Comparison of ENCODE assay signal across 38 cellular contexts in the genomic region with DNA sequence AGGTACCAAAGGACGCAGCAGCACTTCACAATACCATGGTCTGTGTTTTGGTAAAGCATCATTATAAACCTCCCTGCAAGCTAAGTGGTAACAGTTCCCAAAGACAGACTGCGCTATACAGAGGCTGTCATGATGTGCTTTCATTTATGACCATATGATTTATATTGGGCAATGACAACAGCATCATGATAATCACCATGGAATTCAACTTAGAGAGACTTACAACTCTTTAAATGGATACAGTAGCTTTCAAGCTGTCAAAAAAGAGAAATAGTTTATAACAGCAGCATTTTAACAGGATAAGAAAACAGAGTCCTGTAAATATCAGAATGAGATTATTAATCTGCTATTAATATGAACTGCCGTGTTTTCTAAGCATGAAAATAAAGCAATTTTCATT.
"Had no signal": no experiment of that assay in that cellular context is flagged by ENCODE, and none has a peak within 500 bp of the region (broad histone marks: within the 10 kb centered on the region; RNA-seq: fewer than 3 reads in every experiment).

No MANE protein-coding gene starts in this region.

- ATAC-seq: activated naive CD4-positive, alpha-beta T cell treated with anti-CD3 and anti-CD28 coated beads, Interleukin-2, amount 50 U/mL, for 72 hours; activated naive CD8-positive, alpha-beta T cell treated with anti-CD3 and anti-CD28 coated beads, Interleukin-2, amount 50 U/mL, for 24 hours; activated T-cell treated with anti-CD3 and anti-CD28 coated beads, Interleukin-2, amount 50 U/mL, for 4 hours; activated T-cell treated with anti-CD3 and anti-CD28 coated beads, Interleukin-2, amount 50 U/mL, for 72 hours; activated T-helper 17 cell treated with anti-CD3 and anti-CD28 coated beads, Interleukin-2, amount 50 U/mL, for 72 hours; body of pancreas had no signal

- H3K9me3 ChIP-seq: adrenal gland, ascending aorta, body of pancreas, breast epithelium had no signal

- H3K27me3 ChIP-seq: adrenal gland, ascending aorta, body of pancreas, brain microvascular endothelial cell, breast epithelium, cardiac muscle cell had no signal

- H3K4me3 ChIP-seq: adrenal gland, ascending aorta, body of pancreas, breast epithelium, cardiac muscle cell had no signal

- H3K27me3 Mint-ChIP-seq: activated naive CD4-positive, alpha-beta T cell treated with anti-CD3 and anti-CD28 coated beads, Interleukin-2, amount 10 ng/mL, durations not matched to agents 7 days and 5 days; activated naive CD4-positive, alpha-beta T cell treated with anti-CD3 and anti-CD28 coated beads, Interleukin-2, amount 50 U/mL, for 24 hours; activated naive CD8-positive, alpha-beta T cell; activated naive CD8-positive, alpha-beta T cell treated with anti-CD3 and anti-CD28 coated beads for 36 hours; activated naive CD8-positive, alpha-beta T cell treated with anti-CD3 and anti-CD28 coated beads, Interleukin-2, amount 10 ng/mL, durations not matched to agents 7 days and 5 days; activated naive CD8-positive, alpha-beta T cell treated with anti-CD3 and anti-CD28 coated beads, Interleukin-2, amount 50 U/mL, for 24 hours; activated T-cell treated with anti-CD3 and anti-CD28 coated beads, Interleukin-2, amount 50 U/mL, for 24 hours; activated T-helper 17 cell treated with anti-CD3 and anti-CD28 coated beads, Interleukin-2, amount 50 U/mL, for 72 hours; brain; central memory CD8-positive, alpha-beta T cell had no signal

- H3K4me1 Mint-ChIP-seq: activated naive CD4-positive, alpha-beta T cell treated with anti-CD3 and anti-CD28 coated beads, Interleukin-2, amount 10 ng/mL, durations not matched to agents 7 days and 5 days; activated naive CD4-positive, alpha-beta T cell treated with anti-CD3 and anti-CD28 coated beads, Interleukin-2, amount 50 U/mL, for 24 hours; activated naive CD8-positive, alpha-beta T cell treated with anti-CD3 and anti-CD28 coated beads for 36 hours; activated naive CD8-positive, alpha-beta T cell treated with anti-CD3 and anti-CD28 coated beads, Interleukin-2, amount 10 ng/mL, durations not matched to agents 7 days and 5 days; activated naive CD8-positive, alpha-beta T cell treated with anti-CD3 and anti-CD28 coated beads, Interleukin-2, amount 50 U/mL, for 24 hours; activated T-helper 17 cell treated with anti-CD3 and anti-CD28 coated beads, Interleukin-2, amount 50 U/mL, for 72 hours; central memory CD8-positive, alpha-beta T cell had no signal

- H3K36me3 ChIP-seq: adrenal gland, ascending aorta, brain microvascular endothelial cell, breast epithelium, cardiac muscle cell had no signal

- H3K4me1 ChIP-seq: adrenal gland, ascending aorta, body of pancreas, breast epithelium had no signal

- H3K36me3 Mint-ChIP-seq: activated naive CD4-positive, alpha-beta T cell treated with anti-CD3 and anti-CD28 coated beads, Interleukin-2, amount 10 ng/mL, durations not matched to agents 7 days and 5 days; activated naive CD4-positive, alpha-beta T cell treated with anti-CD3 and anti-CD28 coated beads, Interleukin-2, amount 50 U/mL, for 24 hours; activated naive CD4-positive, alpha-beta T cell treated with anti-CD3 and anti-CD28 coated beads, Interleukin-2, amount 50 U/mL, for 72 hours; activated naive CD8-positive, alpha-beta T cell; activated naive CD8-positive, alpha-beta T cell treated with anti-CD3 and anti-CD28 coated beads for 36 hours; activated naive CD8-positive, alpha-beta T cell treated with anti-CD3 and anti-CD28 coated beads, Interleukin-2, amount 10 ng/mL, durations not matched to agents 7 days and 5 days; brain had no signal

- H3K27ac ChIP-seq: adrenal gland, ascending aorta, body of pancreas, brain microvascular endothelial cell, breast epithelium, cardiac muscle cell had no signal

- H3K27ac Mint-ChIP-seq: activated naive CD4-positive, alpha-beta T cell treated with anti-CD3 and anti-CD28 coated beads for 36 hours; activated naive CD4-positive, alpha-beta T cell treated with anti-CD3 and anti-CD28 coated beads, Interleukin-2, amount 10 ng/mL, durations not matched to agents 7 days and 5 days; activated naive CD4-positive, alpha-beta T cell treated with anti-CD3 and anti-CD28 coated beads, Interleukin-2, amount 50 U/mL, for 24 hours; activated naive CD4-positive, alpha-beta T cell treated with anti-CD3 and anti-CD28 coated beads, Interleukin-2, amount 50 U/mL, for 72 hours; activated naive CD8-positive, alpha-beta T cell; activated naive CD8-positive, alpha-beta T cell treated with anti-CD3 and anti-CD28 coated beads for 36 hours; activated naive CD8-positive, alpha-beta T cell treated with anti-CD3 and anti-CD28 coated beads, Interleukin-2, amount 10 ng/mL, durations not matched to agents 7 days and 5 days; activated naive CD8-positive, alpha-beta T cell treated with anti-CD3 and anti-CD28 coated beads, Interleukin-2, amount 50 U/mL, for 24 hours; activated T-cell treated with anti-CD3 and anti-CD28 coated beads, Interleukin-2, amount 50 U/mL, for 24 hours; activated T-cell treated with anti-CD3 and anti-CD28 coated beads, Interleukin-2, amount 50 U/mL, for 72 hours; activated T-helper 1 cell treated with anti-CD3 and anti-CD28 coated beads, Interleukin-12 subunit alpha, Interleukin-12 subunit beta, Interleukin-2, Interleukin-4 antibody, amounts not matched to agents 30 ng/mL and 10 ng/mL and 1 ng/mL, durations not matched to agents 14 hours and 24 hours and 36 hours; activated T-helper 17 cell treated with anti-CD3 and anti-CD28 coated beads, Interleukin-2, amount 50 U/mL, for 72 hours; activated T-helper 2 cell treated with anti-CD3 and anti-CD28 coated beads, Interferon-gamma antibody, Interleukin-2, Interleukin-4, amounts not matched to agents 10 μg/mL and 5 μg/mL and 100 μg/mL, durations not matched to agents 14 hours and 24 hours and 36 hours; brain had no signal

- H3K4me3 Mint-ChIP-seq: activated naive CD4-positive, alpha-beta T cell treated with anti-CD3 and anti-CD28 coated beads for 36 hours; activated naive CD4-positive, alpha-beta T cell treated with anti-CD3 and anti-CD28 coated beads, Interleukin-2, amount 10 ng/mL, durations not matched to agents 7 days and 5 days; activated naive CD4-positive, alpha-beta T cell treated with anti-CD3 and anti-CD28 coated beads, Interleukin-2, amount 50 U/mL, for 24 hours; activated naive CD8-positive, alpha-beta T cell; activated naive CD8-positive, alpha-beta T cell treated with anti-CD3 and anti-CD28 coated beads for 36 hours; activated naive CD8-positive, alpha-beta T cell treated with anti-CD3 and anti-CD28 coated beads, Interleukin-2, amount 10 ng/mL, durations not matched to agents 7 days and 5 days; activated naive CD8-positive, alpha-beta T cell treated with anti-CD3 and anti-CD28 coated beads, Interleukin-2, amount 50 U/mL, for 24 hours; activated T-cell treated with anti-CD3 and anti-CD28 coated beads, Interleukin-2, amount 50 U/mL, for 24 hours; activated T-cell treated with anti-CD3 and anti-CD28 coated beads, Interleukin-2, amount 50 U/mL, for 4 hours; activated T-cell treated with anti-CD3 and anti-CD28 coated beads, Interleukin-2, amount 50 U/mL, for 72 hours; activated T-helper 1 cell treated with anti-CD3 and anti-CD28 coated beads, Interleukin-12 subunit alpha, Interleukin-12 subunit beta, Interleukin-2, Interleukin-4 antibody, amounts not matched to agents 30 ng/mL and 10 ng/mL and 1 ng/mL, durations not matched to agents 14 hours and 24 hours and 36 hours; activated T-helper 17 cell treated with anti-CD3 and anti-CD28 coated beads, Interleukin-2, amount 50 U/mL, for 72 hours; brain; central memory CD8-positive, alpha-beta T cell had no signal

- H3K9me3 Mint-ChIP-seq: activated naive CD4-positive, alpha-beta T cell treated with anti-CD3 and anti-CD28 coated beads for 36 hours; activated naive CD4-positive, alpha-beta T cell treated with anti-CD3 and anti-CD28 coated beads, Interleukin-2, amount 50 U/mL, for 24 hours; activated naive CD8-positive, alpha-beta T cell treated with anti-CD3 and anti-CD28 coated beads for 36 hours; activated naive CD8-positive, alpha-beta T cell treated with anti-CD3 and anti-CD28 coated beads, Interleukin-2, amount 50 U/mL, for 24 hours; activated T-cell treated with anti-CD3 and anti-CD28 coated beads, Interleukin-2, amount 50 U/mL, for 24 hours; activated T-helper 1 cell treated with anti-CD3 and anti-CD28 coated beads, Interleukin-12 subunit alpha, Interleukin-12 subunit beta, Interleukin-2, Interleukin-4 antibody, amounts not matched to agents 30 ng/mL and 10 ng/mL and 1 ng/mL, durations not matched to agents 14 hours and 24 hours and 36 hours; activated T-helper 2 cell treated with anti-CD3 and anti-CD28 coated beads, Interferon-gamma antibody, Interleukin-2, Interleukin-4, amounts not matched to agents 10 μg/mL and 5 μg/mL and 100 μg/mL, durations not matched to agents 14 hours and 24 hours and 36 hours; brain had no signal

- DNase-seq: activated effector memory CD4-positive, alpha-beta T cell treated with anti-CD3 and anti-CD28 coated beads, Interleukin-2, amount 50 U/mL, for 16 hours; activated effector memory CD4-positive, alpha-beta T cell treated with Interleukin-2 at 50 U/mL for 16 hours; activated gamma-delta T cell; activated gamma-delta T cell treated with Interleukin-2 at 50 U/mL for 16 hours; activated naive CD4-positive, alpha-beta T cell; activated naive CD4-positive, alpha-beta T cell treated with anti-CD3 and anti-CD28 coated beads for 36 hours; activated naive CD4-positive, alpha-beta T cell treated with anti-CD3 and anti-CD28 coated beads, Interleukin-2, amount 10 ng/mL, durations not matched to agents 7 days and 5 days; activated naive CD4-positive, alpha-beta T cell treated with anti-CD3 and anti-CD28 coated beads, Interleukin-2, amount 50 U/mL, for 16 hours; activated naive CD4-positive, alpha-beta T cell treated with Interleukin-2 at 50 U/mL for 16 hours; activated naive CD8-positive, alpha-beta T cell treated with anti-CD3 and anti-CD28 coated beads for 36 hours; activated naive CD8-positive, alpha-beta T cell treated with anti-CD3 and anti-CD28 coated beads, Interleukin-2, amount 10 ng/mL, durations not matched to agents 7 days and 5 days; activated naive CD8-positive, alpha-beta T cell treated with anti-CD3 and anti-CD28 coated beads, Interleukin-2, amount 50 U/mL, for 24 hours; activated T-cell treated with anti-CD3 and anti-CD28 coated beads, Interleukin-2, amount 50 U/mL, for 1 hour; activated T-cell treated with anti-CD3 and anti-CD28 coated beads, Interleukin-2, amount 50 U/mL, for 24 hours; activated T-cell treated with anti-CD3 and anti-CD28 coated beads, Interleukin-2, amount 50 U/mL, for 4 hours; activated T-cell treated with anti-CD3 and anti-CD28 coated beads, Interleukin-2, amount 50 U/mL, for 48 hours; activated T-cell treated with anti-CD3 and anti-CD28 coated beads, Interleukin-2, amount 50 U/mL, for 72 hours; adrenal gland; amniotic stem cell; amygdala; anterior cingulate cortex; aorta; body of pancreas; brain microvascular endothelial cell; caudate nucleus; central memory CD4-positive, alpha-beta T cell; cerebellar nuclear complex had no signal
